1 cellular context compared by ENCODE assay signal in the genomic region with DNA sequence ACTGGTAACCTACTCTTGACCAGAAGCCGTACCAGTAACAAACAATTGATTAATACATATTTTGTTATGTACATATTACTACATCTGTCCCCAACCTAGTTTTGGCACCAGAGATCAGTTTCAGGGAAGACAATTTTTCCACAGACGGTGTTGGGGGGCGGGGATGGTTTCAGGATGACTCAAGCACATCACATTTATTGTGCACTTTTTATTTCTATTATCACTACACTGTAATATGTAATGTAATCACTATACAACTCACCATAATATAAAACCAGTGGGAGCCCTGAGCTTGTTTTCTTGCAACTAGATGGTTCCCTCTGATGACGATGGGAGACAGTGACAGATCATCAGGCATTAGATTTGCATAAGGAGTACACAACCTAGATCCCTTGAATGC.
A peak's percentile ranks its signal among the peaks of the same experiment; 100 is the strongest.
TF ChIP-seq lines count a peak whose summit lies in the region.

No MANE protein-coding gene starts in this region.

TF ChIP-seq in K562, 482 proteins besides CTCF, POLR2A, EP300 and RAD21:
- TF ChIP-seq RHOXF2B (CRISPR knock-in tag; conservative IDR thresholded peaks at IDR 0.05), result 0 out of 2 replicates have a peak, but pooled peaks have one; percentile 49
- TF ChIP-seq GATAD2A (IDR thresholded peaks at IDR 0.05), result no peak
